Comparison of ENCODE assay signal across 1 cellular context in genomic region chr6:7252390-7252789, GRCh38.
TF ChIP-seq lines count a peak whose summit lies in the region.

No MANE protein-coding gene starts in this region.

TF ChIP-seq in GM12878, 131 proteins besides CTCF, POLR2A, EP300 and RAD21:
- TF ChIP-seq POLR2AphosphoS5 (IDR thresholded peaks at IDR 0.05; ENCODE audit: low read length), result 0 out of 2 replicates have a peak, but pooled peaks have one; percentile 19
- no peak for TF ChIP-seq NBN (IDR thresholded peaks at IDR 0.05)
- TF ChIP-seq YY1 (IDR thresholded peaks at IDR 0.05; ENCODE audit: low read depth, low read length), result no peak
